Comparison of ENCODE assay signal across 17 cellular contexts in the genomic region with DNA sequence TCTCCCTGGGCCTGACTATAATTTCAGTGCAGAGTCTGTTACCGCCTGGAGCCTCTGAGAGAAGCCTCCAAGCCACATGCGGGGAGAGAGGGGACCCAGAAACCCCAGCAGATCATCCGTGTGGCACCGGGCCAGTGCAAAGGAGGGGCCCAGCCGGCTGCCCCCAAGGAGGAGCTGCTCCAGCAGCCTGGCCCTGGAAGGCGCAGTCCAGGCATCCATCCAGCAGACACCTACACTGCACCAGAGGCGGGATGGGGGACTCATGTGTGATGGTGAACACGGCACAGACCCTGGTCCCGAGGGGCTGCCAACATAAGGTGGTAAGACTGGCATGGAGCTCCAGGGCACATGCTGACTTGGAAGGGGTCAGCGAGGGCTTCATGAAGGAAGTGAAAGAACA. TPM values are rescaled to one million over a fixed set of nuclear protein-coding genes. Genes with fewer than 3 reads are reported as not detected.
A peak's percentile ranks its signal among the peaks of the same experiment; 100 is the strongest.
DNase-seq lines count a peak whose midpoint lies in the region; ATAC-seq, FAIRE-seq and TF ChIP-seq lines count a peak whose summit lies in the region.
"Had no signal": no experiment of that assay in that cellular context is flagged by ENCODE, and none has a peak within 500 bp of the region (broad histone marks: within the 10 kb centered on the region; RNA-seq: fewer than 3 reads in every experiment).

No MANE protein-coding gene starts in this region.

- TF ChIP-seq POLR2A in GM12878 (IDR thresholded peaks at IDR 0.05; ENCODE audit: low read depth, low read length) = no peak
- no peak for TF ChIP-seq POLR2A in lower leg skin (IDR thresholded peaks at IDR 0.05)

- peak overlapping the region; percentile 74 for H3K4me2 ChIP-seq in GM12878 (ENCODE audit: control insufficient read depth, insufficient read depth)

- in situ Hi-C loops in GM12878 (cut with MboI) = no loop called here

- no peaks in the 10 kb centered on the region for H3K79me2 ChIP-seq in GM12878 (ENCODE audit: control insufficient read depth, insufficient read depth, low read length)

- ATAC-seq in GM12878 = peak; percentile 3; the same call in 2 of the 3 replicates
- ATAC-seq: HCT116 had no signal

- TF ChIP-seq EP300 in GM12878 (IDR thresholded peaks at IDR 0.05; ENCODE audit: borderline replicate concordance in 1 of 2, control insufficient read depth in 1 of 2, low read depth in 2 of 2, low read length in 2 of 2) = no peak

- no peaks in the 10 kb centered on the region for H3K36me3 Mint-ChIP-seq in activated CD4-positive, alpha-beta T cell treated with anti-CD3 and anti-CD28 coated beads, Interleukin-2, amount 10 ng/mL, durations not matched to agents 7 days and 5 days (ENCODE audit: low read depth)
- peaks cover 12% of the 10 kb centered on the region for H3K36me3 Mint-ChIP-seq in nephron (ENCODE audit: low read depth)

- SMC1A ChIA-PET in GM12878 (lab: Charles Lee; ENCODE audit: uncharacterized antibody, unreplicated experiment) = interaction anchor here (0.7 to 16.6 kb wide), 15 partner anchors 10 to 275 kb away, joined by 3 to 428 read pairs (median 4); a partner anchor contains a TSS

- peak overlapping the region; percentile 66; the same call in 1 of the 2 replicates for H3K9ac ChIP-seq in GM12878 (ENCODE audit: control insufficient read depth, insufficient read depth, low read length)

- H3K27ac ChIP-seq in GM12878 (ENCODE audit: control insufficient read depth, insufficient read depth) (peak overlapping the region; percentile 83), temporal lobe (ENCODE audit: low read depth, low read length) (peak overlapping the region; percentile 7)

- POLR2A ChIA-PET in activated CD4-positive, alpha-beta T cell treated with anti-CD3 and anti-CD28 coated beads, Interleukin-2, amount 10 ng/mL, durations not matched to agents 7 days and 5 days (lab: Charles Lee) = no interaction called here
- POLR2A ChIA-PET in GM12878 (lab: Charles Lee) = interaction anchor here (0.8 to 1.6 kb wide), 3 partner anchors 10 to 79 kb away, joined by 4 to 9 read pairs (median 6); no protein-coding TSS in a partner anchor

- no peaks in the 10 kb centered on the region for H3K9me3 Mint-ChIP-seq in activated CD4-positive, alpha-beta T cell treated with anti-CD3 and anti-CD28 coated beads, Interleukin-2, amount 10 ng/mL, durations not matched to agents 7 days and 5 days
- no peaks in the 10 kb centered on the region for H3K9me3 Mint-ChIP-seq in nephron
- H3K9me3 Mint-ChIP-seq: CD8-positive, alpha-beta memory T cell had no signal

- no TSS peak for BruUV-seq in GM12878 (replicated peaks; lab: Mats Ljungman, UMichigan)

- FAIRE-seq in GM12878 (lab: Jason Lieb, UNC) = no peak

- no peak for DNase-seq in activated CD4-positive, alpha-beta T cell treated with anti-CD3 and anti-CD28 coated beads, Interleukin-2, amount 10 ng/mL, durations not matched to agents 7 days and 5 days
- no peak for DNase-seq in activated CD4-positive, alpha-beta T cell treated with anti-CD3 and anti-CD28 coated beads, Interleukin-2, amount 50 U/mL, for 48 hours
- DNase-seq in GM12878 (ENCODE audit: low read depth, low spot score) (no peak), NAMALWA (ENCODE audit: low spot score) (no peak), lower leg skin (ENCODE audit: low spot score in 2 of 2) (no peak), cortex of kidney (lab: John Stamatoyannopoulos, UW) (no peak)
- DNase-seq: 8988T; BE2C; CD8-positive, alpha-beta memory T cell; KG1; NCI-H1048; NCI-H2081 treated with DMSO at 0.1 percent for 48 hours; NCI-H510A treated with DMSO at 0.1 percent for 48 hours; NCI-H82 had no signal

- no peaks in the 10 kb centered on the region for H3K27me3 ChIP-seq in GM12878 (replicated peaks in 1 of 2; ENCODE audit: control insufficient read depth in 2 of 2, insufficient read depth in 2 of 2, low read length in 1 of 2)
- H3K27me3 ChIP-seq: BE2C had no signal

- peak overlapping the region; percentile 19 for H3K27ac Mint-ChIP-seq in activated CD4-positive, alpha-beta T cell treated with anti-CD3 and anti-CD28 coated beads, Interleukin-2, amount 10 ng/mL, durations not matched to agents 7 days and 5 days
- H3K27ac Mint-ChIP-seq in nephron = peak overlapping the region; percentile 70 to 93 (median 70)

- CTCF ChIA-PET in activated CD4-positive, alpha-beta T cell treated with anti-CD3 and anti-CD28 coated beads, Interleukin-2, amount 10 ng/mL, durations not matched to agents 7 days and 5 days (lab: Charles Lee) = interaction anchor here (0.8 to 1.2 kb wide), 5 partner anchors 27 to 237 kb away, joined by 3 to 4 read pairs (median 3); no protein-coding TSS in a partner anchor
- CTCF ChIA-PET in GM12878 (lab: Yijun Ruan, JAX) = interaction anchor here (0.6 to 19.1 kb wide), 14 partner anchors 13 to 858 kb away, joined by 3 to 562 read pairs (median 3); a partner anchor contains a TSS

- intact Hi-C loops in GM12878 (cut with micrococcal nuclease; ENCODE audit: unreplicated experiment) = loop anchor here (10.0 kb wide), 1 partner anchor 369 kb away; no protein-coding TSS in a partner anchor
- intact Hi-C loops in lower leg skin (cut with DNase I; ENCODE audit: low total_unique reads) = loop anchor here (10.0 kb wide), 2 partner anchors 79 to 239 kb away; no protein-coding TSS in a partner anchor

- 0 out of 4 replicates have a peak, but pooled peaks cover 0 to 3% of the 10 kb centered on the region in 2 experiments for H3K36me3 ChIP-seq in GM12878 (ENCODE audit: control insufficient read depth in 2 of 2, insufficient read depth in 2 of 2, low read length in 1 of 2)
- H3K36me3 ChIP-seq: BE2C had no signal

- RAD21 ChIA-PET in GM12878 (lab: Charles Lee; ENCODE audit: unreplicated experiment) = interaction anchor here (0.8 to 7.1 kb wide), 8 partner anchors 32 to 248 kb away, joined by 3 to 174 read pairs (median 4); no protein-coding TSS in a partner anchor

- TF ChIP-seq CTCF in GM12878 (IDR thresholded peaks at IDR 0.05 in 2 of 3, conservative IDR thresholded peaks at IDR 0.05 in 1 of 3; ENCODE audit: control insufficient read depth in 2 of 3, extremely low read depth in 1 of 3, insufficient read depth in 1 of 3, low read depth in 3 of 3, low read length in 3 of 3) (no peak), nephron (IDR thresholded peaks at IDR 0.05; ENCODE audit: unreplicated experiment in 3 of 3) (no peak), lower leg skin (IDR thresholded peaks at IDR 0.05) (no peak)

- H3K9me3 ChIP-seq in GM12878 (replicated peaks; ENCODE audit: control insufficient read depth, insufficient read depth, low read length) = no peaks in the 10 kb centered on the region
- H3K9me3 ChIP-seq: BE2C had no signal

- no peaks in the 10 kb centered on the region for H4K20me1 ChIP-seq in GM12878 (ENCODE audit: control insufficient read depth, insufficient read depth)

- H3K4me1 ChIP-seq in GM12878 (ENCODE audit: control insufficient read depth, insufficient read depth, low read length) = peaks cover 34% of the 10 kb centered on the region
- H3K4me1 ChIP-seq: BE2C had no signal

- H3K4me3 Mint-ChIP-seq in activated CD4-positive, alpha-beta T cell treated with anti-CD3 and anti-CD28 coated beads, Interleukin-2, amount 10 ng/mL, durations not matched to agents 7 days and 5 days = no peak overlapping the region
- H3K4me3 Mint-ChIP-seq in nephron = no peak overlapping the region
- H3K4me3 Mint-ChIP-seq: CD8-positive, alpha-beta memory T cell had no signal

- no peak for TF ChIP-seq RAD21 in GM12878 (IDR thresholded peaks at IDR 0.05; ENCODE audit: insufficient read depth, low read depth, low read length)

- H3K4me1 Mint-ChIP-seq in activated CD4-positive, alpha-beta T cell treated with anti-CD3 and anti-CD28 coated beads, Interleukin-2, amount 10 ng/mL, durations not matched to agents 7 days and 5 days = peaks cover 14% of the 10 kb centered on the region
- H3K4me1 Mint-ChIP-seq in nephron = peaks cover 19% of the 10 kb centered on the region

- 71% methylated on average over 10 of the region's 10 CpGs for WGBS in GM12878 (ENCODE audit: insufficient coverage, insufficient replicate concordance, low lambda C conversion rate, missing lambda C conversion rate)
- 46 to 58% methylated on average over 10 of the region's 10 CpGs for WGBS in lower leg skin, 2 donors

- no peak overlapping the region for H3K4me3 ChIP-seq in GM12878
- H3K4me3 ChIP-seq in lower leg skin (ENCODE audit: low read depth, poor library complexity, severe bottlenecking) = no peak overlapping the region

- no peaks in the 10 kb centered on the region for H3K27me3 Mint-ChIP-seq in activated CD4-positive, alpha-beta T cell treated with anti-CD3 and anti-CD28 coated beads, Interleukin-2, amount 10 ng/mL, durations not matched to agents 7 days and 5 days
- no peaks in the 10 kb centered on the region for H3K27me3 Mint-ChIP-seq in nephron (ENCODE audit: low read depth)
- H3K27me3 Mint-ChIP-seq: CD8-positive, alpha-beta memory T cell had no signal

- peak overlapping the region; percentile 66 for H2AFZ ChIP-seq in GM12878 (ENCODE audit: control insufficient read depth, low read depth, low read length)

RNA-seq across cellular contexts. Expression of a gene that starts 39.6 kb away (rescaled TPM):
- total RNA-seq in activated CD4-positive, alpha-beta T cell treated with anti-CD3 and anti-CD28 coated beads, Interleukin-2, amount 10 ng/mL, durations not matched to agents 7 days and 5 days = 100 to 1,000 TPM; 121 to 134 TPM
- total RNA-seq in GM12878 (2013; cell fraction: nucleolus; rRNA removed) = 36.4 and 44.3 TPM in 2 replicates
- total RNA-seq in GM12878 (2014; rRNA removed) = 24.9 and 32.3 TPM in 2 replicates
- 18.4 and 21.5 TPM in 2 replicates for total RNA-seq in GM12878 (2014; rRNA removed; fragmentation: Illumina TruSeq; extraction: Trizol)
- total RNA-seq in GM12878 (2021) = 63.2 and 64.4 TPM in 2 replicates
- polyA plus RNA-seq in GM12878 (2011; ENCODE audit: low read depth) = 22.3 TPM
- 7.0 and 11.7 TPM in 2 replicates for polyA plus RNA-seq in GM12878 (2011; rRNA removed)
- 18.3 and 21.7 TPM in 2 replicates for polyA plus RNA-seq in GM12878 (2011; cell fraction: cytosol; rRNA removed)
- polyA plus RNA-seq in GM12878 (2011; cell fraction: nucleus; rRNA removed) = 25.4 and 32.6 TPM in 2 replicates
- polyA plus RNA-seq in GM12878 (2012) = 46.2 and 49.9 TPM in 2 replicates
- 31.3 and 37.6 TPM in 2 replicates for polyA plus RNA-seq in GM12878 (2014; fragmentation: Illumina TruSeq; extraction: Trizol)
- 1 to 10 TPM; 2.7 to 5.6 TPM for polyA plus RNA-seq in GM12878 (2014; fragmentation: Nextera tagmentation; extraction: Ambion mirVana)
- polyA plus RNA-seq in GM12878 (2014; rRNA removed) = 29.5 and 32.0 TPM in 2 replicates
- 10 to 100 TPM in 1 of 2 experiments, 1 to 10 TPM in 1; 6.5 to 24.9 TPM for polyA plus RNA-seq in GM12878 (2016; fragmentation: Nextera tagmentation; extraction: Ambion mirVana)
- 14.1 and 17.1 TPM in 2 replicates for polyA minus RNA-seq in GM12878 (2011; rRNA and poly(A)+ RNA removed)
- 16.7 and 19.6 TPM in 2 replicates for polyA minus RNA-seq in GM12878 (2011; cell fraction: cytosol; rRNA and poly(A)+ RNA removed)
- 6.3 and 11.1 TPM in 2 replicates for polyA minus RNA-seq in GM12878 (2011; cell fraction: nucleus; rRNA and poly(A)+ RNA removed)
- 173 TPM for total RNA-seq in temporal lobe
- 100 to 1,000 TPM; 116 to 174 (median 150) TPM for total RNA-seq in lower leg skin

RNA-seq across cellular contexts. Expression of a gene that starts 46.7 kb away (rescaled TPM):
- total RNA-seq in activated CD4-positive, alpha-beta T cell treated with anti-CD3 and anti-CD28 coated beads, Interleukin-2, amount 10 ng/mL, durations not matched to agents 7 days and 5 days = 10 to 100 TPM; 12.2 to 13.9 TPM
- total RNA-seq in GM12878 (2013; cell fraction: nucleolus; rRNA removed) = 2.0 and 3.1 TPM in 2 replicates
- total RNA-seq in GM12878 (2014; rRNA removed) (18.9 and 27.8 TPM in 2 replicates), GM12878 (2014; rRNA removed; fragmentation: Illumina TruSeq; extraction: Trizol) (10.9 and 11.3 TPM in 2 replicates), GM12878 (2021) (24.8 and 26.0 TPM in 2 replicates), temporal lobe (40.3 TPM), lower leg skin (100 to 1,000 TPM; 478 to 742 (median 566) TPM)
- polyA plus RNA-seq in GM12878 (2011; ENCODE audit: low read depth) = 4.7 TPM
- polyA plus RNA-seq in GM12878 (2011; rRNA removed) (5.6 and 10.7 TPM in 2 replicates), GM12878 (2014; fragmentation: Illumina TruSeq; extraction: Trizol) (4.3 and 9.2 TPM in 2 replicates), GM12878 (2014; fragmentation: Nextera tagmentation; extraction: Ambion mirVana) (1 to 10 TPM in 1 of 2 experiments, under 1 TPM in 1; 0.42 to 1.4 TPM), GM12878 (2014; rRNA removed) (25.8 and 26.4 TPM in 2 replicates), GM12878 (2016; fragmentation: Nextera tagmentation; extraction: Ambion mirVana) (10 to 100 TPM in 1 of 2 experiments, 1 to 10 TPM in 1; 9.5 to 31.8 TPM)
- 10.3 and 10.5 TPM in 2 replicates for polyA plus RNA-seq in GM12878 (2011; cell fraction: cytosol; rRNA removed)
- polyA plus RNA-seq in GM12878 (2011; cell fraction: nucleus; rRNA removed) = 5.8 and 6.8 TPM in 2 replicates
- 13.4 and 14.1 TPM in 2 replicates for polyA plus RNA-seq in GM12878 (2012)
- 6.9 and 8.6 TPM in 2 replicates for polyA minus RNA-seq in GM12878 (2011; rRNA and poly(A)+ RNA removed)
- polyA minus RNA-seq in GM12878 (2011; cell fraction: cytosol; rRNA and poly(A)+ RNA removed) = 2.7 and 5.6 TPM in 2 replicates
- polyA minus RNA-seq in GM12878 (2011; cell fraction: nucleus; rRNA and poly(A)+ RNA removed) = 0.73 and 1.5 TPM in 2 replicates

Comparison
In these comparisons a context has a peak if more than half of its experiments do, and no peak if none do; other contexts are left out.
1. RNA of a gene that starts 46.7 kb away (total RNA-seq): 478 to 742 TPM in lower leg skin; 40.3 TPM in temporal lobe (single experiment), 2.0 to 27.8 TPM in GM12878 and 12.2 to 13.9 TPM in activated CD4-positive, alpha-beta T cell treated with anti-CD3 and anti-CD28 coated beads, Interleukin-2, amount 10 ng/mL, durations not matched to agents 7 days and 5 days; every median in the first group is over 10 times any median in the second.